5 cellular contexts compared by ENCODE assay signal in genomic region chr12:131224981-131225380, GRCh38.
A peak's percentile ranks its signal among the peaks of the same experiment; 100 is the strongest.
DNase-seq lines count a peak whose midpoint lies in the region; ATAC-seq, FAIRE-seq and TF ChIP-seq lines count a peak whose summit lies in the region.
"Not testable (repeated sequence)": the region's sequence is repeated elsewhere in the genome, so short reads cannot be mapped to it uniquely, and the experiment has no call there.

No MANE protein-coding gene starts in this region.

- H2AFZ ChIP-seq in K562 (ENCODE audit: low read depth, low read length): peak overlapping the region; percentile 70; the same call in 1 of the 2 replicates

- H3K27ac ChIP-seq in K562 (ENCODE audit: extremely low read depth, low read depth, low read length); sigmoid colon: not testable (repeated sequence)

- in situ Hi-C loops in K562 (cut with MboI): not testable (repeated sequence)

- not testable (repeated sequence) for TF ChIP-seq POLR2A in K562 (conservative IDR thresholded peaks at IDR 0.05); sigmoid colon (IDR thresholded peaks at IDR 0.05)

- H3K4me3 ChIP-seq in H7 (ENCODE audit: insufficient read depth, low read depth, low read length): peak overlapping the region; percentile 14; the same call in 1 of the 2 replicates
- H3K4me3 ChIP-seq in K562, mucosa of descending colon, sigmoid colon: not testable (repeated sequence)

- intact Hi-C loops in K562 (cut with micrococcal nuclease); mucosa of descending colon (cut with DNase I, micrococcal nuclease); sigmoid colon (cut with DNase I): not testable (repeated sequence)

- FAIRE-seq in K562 (lab: Jason Lieb, UNC): not testable (repeated sequence)

- H4K20me1 ChIP-seq in K562 (replicated peaks; ENCODE audit: control insufficient read depth, insufficient read depth, low read length): not testable (repeated sequence)

- H3K4me2 ChIP-seq in K562 (ENCODE audit: insufficient read depth, low read length): not testable (repeated sequence)

- DNase-seq in H7; K562 (ENCODE audit: extremely low read depth in 1 of 4, low spot score in 3 of 4); mucosa of descending colon: not testable (repeated sequence)
- peak; percentile 70 for DNase-seq in NCI-H460 (ENCODE audit: extremely low read depth, low read depth)
- peak; percentile 28 for DNase-seq in sigmoid colon

- H3K27me3 ChIP-seq in H7 (ENCODE audit: control insufficient read depth, insufficient read depth, low read length); K562 (ENCODE audit: control insufficient read depth in 2 of 2, insufficient read depth in 2 of 2, low read length in 2 of 2): not testable (repeated sequence)
- H3K27me3 ChIP-seq in sigmoid colon: peaks cover 0 to 39% (median 6%) of the 10 kb centered on the region in 3 donors

- TF ChIP-seq RAD21 in K562 (CRISPR knock-in tag; conservative IDR thresholded peaks at IDR 0.05 in 1 of 2, IDR thresholded peaks at IDR 0.05 in 1 of 2): not testable (repeated sequence)

- CTCF ChIA-PET in K562 (lab: Yijun Ruan, JAX; ENCODE audit: low intra/inter-chr PET ratio): not testable (repeated sequence)

- peaks cover 24 to 55% of the 10 kb centered on the region in 2 experiments for H3K4me1 ChIP-seq in K562 (replicated peaks in 1 of 2; ENCODE audit: control insufficient read depth in 2 of 2, insufficient read depth in 2 of 2, low read length in 2 of 2)
- H3K4me1 ChIP-seq in mucosa of descending colon (ENCODE audit: low read depth); sigmoid colon: not testable (repeated sequence)

- H3K36me3 ChIP-seq in H7 (replicated peaks; ENCODE audit: control insufficient read depth, insufficient read depth, low read length); K562 (ENCODE audit: control insufficient read depth, insufficient read depth, low read length); mucosa of descending colon (ENCODE audit: low read depth); sigmoid colon: not testable (repeated sequence)

- not testable (repeated sequence) for H3K9me3 ChIP-seq in K562 (replicated peaks; ENCODE audit: control insufficient read depth, insufficient read depth, low read depth, low read length); mucosa of descending colon; sigmoid colon

- 38% methylated on average over 6 of the region's 14 CpGs for WGBS in K562 (ENCODE audit: insufficient coverage, low coverage, missing lambda C conversion rate)
- 7 to 57% methylated on average over 10 of the region's 14 CpGs for WGBS in sigmoid colon, 2 donors

- not testable (repeated sequence) for H3K79me2 ChIP-seq in K562 (ENCODE audit: control insufficient read depth, insufficient read depth, low read length)

- not testable (repeated sequence) for TF ChIP-seq CTCF in K562 (IDR thresholded peaks at IDR 0.05 in 2 of 3, conservative IDR thresholded peaks at IDR 0.05 in 1 of 3; ENCODE audit: insufficient read depth in 2 of 3, low read depth in 1 of 3, low read length in 3 of 3); mucosa of descending colon (IDR thresholded peaks at IDR 0.05); sigmoid colon (IDR thresholded peaks at IDR 0.05)

- H3K9me1 ChIP-seq in K562 (ENCODE audit: control insufficient read depth, insufficient read depth, low read length): not testable (repeated sequence)

- not testable (repeated sequence) for ATAC-seq in K562
- ATAC-seq in mucosa of descending colon: peak; percentile 53

- not testable (repeated sequence) for TF ChIP-seq EP300 in K562 (IDR thresholded peaks at IDR 0.05; ENCODE audit: low read length); sigmoid colon (IDR thresholded peaks at IDR 0.05)

- not testable (repeated sequence) for H3K9ac ChIP-seq in K562 (ENCODE audit: insufficient read depth in 1 of 2, low read depth in 2 of 2, low read length in 2 of 2)

- POLR2A ChIA-PET in K562 (lab: Yijun Ruan, JAX): not testable (repeated sequence)

- not testable (repeated sequence) for BruUV-seq in K562 (replicated peaks; lab: Mats Ljungman, UMichigan)

TF ChIP-seq in K562, 482 proteins besides CTCF, POLR2A, EP300 and RAD21:
- TF ChIP-seq CREM (IDR thresholded peaks at IDR 0.05; ENCODE audit: low read depth): 0 out of 2 replicates have a peak, but pooled peaks have one; percentile 0
TF ChIP-seq in K562: peak in this region for 1; not testable (repeated sequence) for 481.
